ENCODE assay signal across 12 cellular contexts in the genomic region with DNA sequence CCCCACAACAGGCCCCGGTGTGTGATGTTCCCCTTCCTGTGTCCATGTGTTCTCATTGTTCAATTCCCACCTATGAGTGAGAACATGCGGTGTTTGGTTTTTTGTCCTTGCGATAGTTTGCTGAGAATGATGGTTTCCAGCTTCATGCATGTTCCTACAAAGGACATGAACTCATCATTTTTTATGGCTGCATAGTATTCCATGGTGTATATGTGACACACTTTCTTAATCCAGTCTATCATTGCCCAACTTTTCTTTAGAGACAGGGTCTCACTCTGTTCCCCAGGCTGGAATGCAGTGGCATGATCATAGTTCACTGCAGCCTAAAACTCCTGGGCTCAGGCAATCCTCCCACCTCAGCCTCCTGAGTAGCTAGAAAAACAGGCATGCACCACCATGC. TPM values are rescaled to one million over a fixed set of nuclear protein-coding genes. Genes with fewer than 3 reads are reported as not detected.
"Had no signal": no experiment of that assay in that cellular context is flagged by ENCODE, and none has a peak within 500 bp of the region (broad histone marks: within the 10 kb centered on the region; RNA-seq: fewer than 3 reads in every experiment).

No MANE protein-coding gene starts in this region.

RNA-seq across cellular contexts. Expression of gene MRLN, which starts 32.2 kb away (rescaled TPM):
- total RNA-seq: activated B cell treated with CpG ODN at 0.5 μM for 24 hours; activated CD4-positive, alpha-beta memory T cell treated with anti-CD3 and anti-CD28 coated beads for 36 hours; activated CD4-positive, alpha-beta memory T cell treated with anti-CD3 and anti-CD28 coated beads, Interleukin-2, amount 10 ng/mL, durations not matched to agents 7 days and 5 days; activated CD4-positive, alpha-beta T cell treated with anti-CD3 and anti-CD28 coated beads for 36 hours; activated CD4-positive, alpha-beta T cell treated with anti-CD3 and anti-CD28 coated beads, Interleukin-2, amount 10 ng/mL, durations not matched to agents 7 days and 5 days; activated CD8-positive, alpha-beta memory T cell treated with anti-CD3 and anti-CD28 coated beads for 36 hours; activated CD8-positive, alpha-beta memory T cell treated with anti-CD3 and anti-CD28 coated beads, Interleukin-2, amount 10 ng/mL, durations not matched to agents 7 days and 5 days; activated CD8-positive, alpha-beta T cell treated with anti-CD3 and anti-CD28 coated beads for 36 hours; activated CD8-positive, alpha-beta T cell treated with anti-CD3 and anti-CD28 coated beads, Interleukin-2, amount 10 ng/mL, durations not matched to agents 7 days and 5 days; T-helper 1 cell treated with Interleukin-12 subunit alpha and Interleukin-12 subunit beta and Interleukin-4 antibody, amounts not matched to agents 30 ng/mL and 1 ng/mL, for 36 hours; T-helper 2 cell treated with Interferon-gamma antibody and Interleukin-4, amounts not matched to agents 100 ng/mL and 5 ng/mL, for 36 hours; WTC11 had no signal
